ENCODE assay signal across 23 cellular contexts in the genomic region with DNA sequence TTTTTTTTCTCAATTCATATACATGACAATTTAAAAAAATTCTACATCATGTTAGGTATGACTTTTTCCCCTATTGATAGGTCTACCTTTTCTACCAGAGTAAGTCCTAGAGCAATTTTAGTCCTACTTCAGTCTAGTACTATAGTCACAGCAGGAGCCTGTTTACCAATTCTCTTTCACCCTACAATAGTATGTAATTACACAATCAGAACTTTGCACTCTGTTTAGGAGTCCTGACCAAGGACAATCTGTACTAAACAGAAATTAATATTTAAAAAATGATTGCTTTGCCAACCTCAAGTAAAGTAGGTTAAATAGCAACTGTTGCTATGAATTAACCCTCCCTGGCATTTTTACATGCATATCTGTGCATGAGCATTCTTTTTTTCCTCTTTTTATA. TPM values are rescaled to one million over a fixed set of nuclear protein-coding genes. Genes with fewer than 3 reads are reported as not detected.
DNase-seq lines count a peak whose midpoint lies in the region; ATAC-seq, FAIRE-seq and TF ChIP-seq lines count a peak whose summit lies in the region.
"Had no signal": no experiment of that assay in that cellular context is flagged by ENCODE, and none has a peak within 500 bp of the region (broad histone marks: within the 10 kb centered on the region; RNA-seq: fewer than 3 reads in every experiment).

No MANE protein-coding gene starts in this region.

- peak; percentile 62 for FAIRE-seq in small intestine (lab: Jason Lieb, UNC)
- FAIRE-seq: A549, D721Med, G401.6, GM12891, H54 had no signal

- H3K27me3 ChIP-seq in body of pancreas (no peaks in the 10 kb centered on the region), left lung (no peaks in the 10 kb centered on the region), lower lobe of right lung (ENCODE audit: low read depth) (no peaks in the 10 kb centered on the region), small intestine (ENCODE audit: control insufficient read depth in 2 of 2, insufficient read depth in 2 of 2, low read length in 2 of 2) (no peaks in the 10 kb centered on the region), esophagus muscularis mucosa (peaks cover 0 to 13% (median 0%) of the 10 kb centered on the region in 4 donors)

- H3K4me3 ChIP-seq in body of pancreas (no peak overlapping the region), left lung (no peak overlapping the region), lower lobe of right lung (no peak overlapping the region), small intestine (ENCODE audit: low read depth in 1 of 2, low read length in 2 of 2) (no peak overlapping the region), esophagus muscularis mucosa (no peak overlapping the region)
- H3K4me3 ChIP-seq: A549, GM23338 had no signal

- intact Hi-C loops in body of pancreas (cut with DNase I) (no loop called here), left lung (cut with DNase I) (no loop called here), lower lobe of right lung (cut with DNase I) (no loop called here), esophagus muscularis mucosa (cut with DNase I) (no loop called here)

- TF ChIP-seq CTCF in body of pancreas (IDR thresholded peaks at IDR 0.05) = no peak
- TF ChIP-seq CTCF in left lung (IDR thresholded peaks at IDR 0.05) = no peak
- no peak for TF ChIP-seq CTCF in lower lobe of right lung (IDR thresholded peaks at IDR 0.05)
- TF ChIP-seq CTCF in esophagus muscularis mucosa (IDR thresholded peaks at IDR 0.05) = no peak

- peak; percentile 95 for ATAC-seq in body of pancreas
- peak; percentile 90 for ATAC-seq in left lung
- peak; percentile 92 to 94 for ATAC-seq in lower lobe of right lung
- no peak for ATAC-seq in HG02759 (IDR thresholded peaks at IDR 0.05; ENCODE audit: unreplicated experiment)
- ATAC-seq: A549, GM23338 had no signal

- H3K27ac ChIP-seq in body of pancreas = peak overlapping the region in 3 of 4 donors; percentile 44 to 58 (median 56)
- H3K27ac ChIP-seq in left lung = peak overlapping the region in 1 of 2 donors; percentile 8
- no peak overlapping the region for H3K27ac ChIP-seq in lower lobe of right lung
- H3K27ac ChIP-seq in small intestine (ENCODE audit: low read depth in 1 of 2, low read length in 1 of 2) = no peak overlapping the region
- H3K27ac ChIP-seq in esophagus muscularis mucosa (replicated peaks in 1 of 4) = no peak overlapping the region
- H3K27ac ChIP-seq: 22Rv1, A549, C4-2B, HL-60 had no signal

- DNase-seq in body of pancreas = no peak
- DNase-seq in left lung = no peak
- no peak for DNase-seq in lower lobe of right lung
- peak; percentile 88 for DNase-seq in small intestine
- DNase-seq in esophagus muscularis mucosa (ENCODE audit: extremely low spot score) = no peak
- DNase-seq in NCI-H187 treated with DMSO at 0.1 percent for 48 hours (lab: John Stamatoyannopoulos, UW) = no peak
- DNase-seq in mesenteric fat pad (ENCODE audit: low spot score) = no peak
- DNase-seq: AML-193; Caco-2; CD4-positive, alpha-beta T cell; HCEC 1CT had no signal

- no peak for TF ChIP-seq POLR2A in body of pancreas (IDR thresholded peaks at IDR 0.05)
- no peak for TF ChIP-seq POLR2A in esophagus muscularis mucosa (IDR thresholded peaks at IDR 0.05; ENCODE audit: low read depth)

- H3K9me3 ChIP-seq in body of pancreas = no peaks in the 10 kb centered on the region
- H3K9me3 ChIP-seq in left lung = no peaks in the 10 kb centered on the region
- H3K9me3 ChIP-seq in lower lobe of right lung = no peaks in the 10 kb centered on the region
- no peaks in the 10 kb centered on the region for H3K9me3 ChIP-seq in small intestine (ENCODE audit: control insufficient read depth, low read depth)
- no peaks in the 10 kb centered on the region for H3K9me3 ChIP-seq in esophagus muscularis mucosa
- H3K9me3 ChIP-seq: A549, Caco-2 had no signal

- TF ChIP-seq EP300 in esophagus muscularis mucosa (IDR thresholded peaks at IDR 0.05) = no peak

- H3K4me1 ChIP-seq in body of pancreas (peaks cover 17% of the 10 kb centered on the region), left lung (no peaks in the 10 kb centered on the region), lower lobe of right lung (no peaks in the 10 kb centered on the region), small intestine (ENCODE audit: control insufficient read depth in 2 of 2, insufficient read depth in 1 of 2, low read depth in 1 of 2, low read length in 1 of 2) (no peaks in the 10 kb centered on the region), esophagus muscularis mucosa (no peaks in the 10 kb centered on the region)
- H3K4me1 ChIP-seq: A549, Caco-2 had no signal

- H3K36me3 ChIP-seq in body of pancreas (replicated peaks in 1 of 2; ENCODE audit: insufficient read depth in 1 of 2, low read depth in 2 of 2) = no peaks in the 10 kb centered on the region
- no peaks in the 10 kb centered on the region for H3K36me3 ChIP-seq in left lung
- no peaks in the 10 kb centered on the region for H3K36me3 ChIP-seq in lower lobe of right lung
- H3K36me3 ChIP-seq in small intestine (ENCODE audit: control insufficient read depth in 2 of 2, insufficient read depth in 2 of 2, low read length in 2 of 2) = no peaks in the 10 kb centered on the region
- H3K36me3 ChIP-seq in esophagus muscularis mucosa = no peaks in the 10 kb centered on the region

RNA-seq across cellular contexts. Expression of gene CYP4A11, which starts 0.8 kb away (rescaled TPM):
- total RNA-seq in body of pancreas (under 1 TPM in 1 of 2 donors, not detected in 1; 0.78 TPM), left lung (not detected), lower lobe of right lung (not detected), esophagus muscularis mucosa (not detected), mesenteric fat pad (not detected)
- 1 to 10 TPM in 1 of 3 donors, under 1 TPM in 1, not detected in 1; 0.09 to 3.6 TPM for polyA plus RNA-seq in small intestine
- total RNA-seq: CD4-positive, alpha-beta T cell; GM23338; HT1080 had no signal
- polyA plus RNA-seq: A549, BJ, GM23338 had no signal

Comparison
In these comparisons a context has a peak if more than half of its experiments do, and no peak if none do; other contexts are left out.
1. H3K27ac ChIP-seq: peak in body of pancreas (3 of 4); none in lower lobe of right lung (single experiment), small intestine (0 of 2) and esophagus muscularis mucosa (0 of 4).